ENCODE assay signal across 8 cellular contexts in genomic region chr20:3768342-3769130, GRCh38. TPM values are rescaled to one million over a fixed set of nuclear protein-coding genes. Genes with fewer than 3 reads are reported as not detected.
DNase-seq lines count a peak whose midpoint lies in the region; ATAC-seq and TF ChIP-seq lines count a peak whose summit lies in the region.

No MANE protein-coding gene starts in this region.

- H3K27ac Mint-ChIP-seq in activated CD4-positive, alpha-beta memory T cell treated with anti-CD3 and anti-CD28 coated beads, Interleukin-2, amount 10 ng/mL, durations not matched to agents 7 days and 5 days: peak overlapping the region; percentile 86

- H3K4me1 Mint-ChIP-seq in activated CD4-positive, alpha-beta memory T cell treated with anti-CD3 and anti-CD28 coated beads, Interleukin-2, amount 10 ng/mL, durations not matched to agents 7 days and 5 days: peaks cover 25% of the 10 kb centered on the region

- H3K9me3 Mint-ChIP-seq in activated CD4-positive, alpha-beta memory T cell treated with anti-CD3 and anti-CD28 coated beads, Interleukin-2, amount 10 ng/mL, durations not matched to agents 7 days and 5 days: no peaks in the 10 kb centered on the region

- POLR2A ChIA-PET in activated CD4-positive, alpha-beta memory T cell treated with anti-CD3 and anti-CD28 coated beads, Interleukin-2, amount 10 ng/mL, durations not matched to agents 7 days and 5 days (lab: Charles Lee): interaction anchor here (0.7 to 5.2 kb wide), 17 partner anchors 10 to 1046 kb away, joined by 3 to 64 read pairs (median 4); partner anchors contain the start of genes AP5S1, CDC25B, CENPB and SPEF1

- peak; percentile 56 for TF ChIP-seq CTCF in AG10803 (conservative IDR thresholded peaks at IDR 0.05; ENCODE audit: low read length)

- ATAC-seq in GM19023 (IDR thresholded peaks at IDR 0.05; ENCODE audit: unreplicated experiment): peak; percentile 35
- ATAC-seq in HG03432 (IDR thresholded peaks at IDR 0.05; ENCODE audit: unreplicated experiment): peak; percentile 41

- DNase-seq in AG10803 (ENCODE audit: low read depth): peak; percentile 74
- DNase-seq in NCI-H774 (lab: John Stamatoyannopoulos, UW): peak; percentile 46
- DNase-seq in activated CD4-positive, alpha-beta memory T cell treated with anti-CD3 and anti-CD28 coated beads, Interleukin-2, amount 10 ng/mL, durations not matched to agents 7 days and 5 days: peak; percentile 84
- DNase-seq in effector CD4-positive, alpha-beta T cell: peak; percentile 86
- DNase-seq in medulla oblongata (ENCODE audit: extremely low spot score): peak; percentile 82
- peak; percentile 72 for DNase-seq in stimulated activated CD8-positive, alpha-beta memory T cell treated with anti-CD3 and anti-CD28 coated beads, Interleukin-12 subunit alpha, Interleukin-12 subunit beta, amount 100 ng/mL, for 1 hour (ENCODE audit: low read depth)

- H3K4me3 Mint-ChIP-seq in activated CD4-positive, alpha-beta memory T cell treated with anti-CD3 and anti-CD28 coated beads, Interleukin-2, amount 10 ng/mL, durations not matched to agents 7 days and 5 days: peak overlapping the region; percentile 83

- peak overlapping the region; percentile 87 for H3K4me3 ChIP-seq in AG10803 (ENCODE audit: low read length)

- H3K27me3 Mint-ChIP-seq in activated CD4-positive, alpha-beta memory T cell treated with anti-CD3 and anti-CD28 coated beads, Interleukin-2, amount 10 ng/mL, durations not matched to agents 7 days and 5 days: peaks cover 2% of the 10 kb centered on the region

- H3K36me3 Mint-ChIP-seq in activated CD4-positive, alpha-beta memory T cell treated with anti-CD3 and anti-CD28 coated beads, Interleukin-2, amount 10 ng/mL, durations not matched to agents 7 days and 5 days (ENCODE audit: low read depth): no peaks in the 10 kb centered on the region

- CTCF ChIA-PET in activated CD4-positive, alpha-beta memory T cell treated with anti-CD3 and anti-CD28 coated beads, Interleukin-2, amount 10 ng/mL, durations not matched to agents 7 days and 5 days (lab: Charles Lee): interaction anchor here (0.6 to 4.5 kb wide), 25 partner anchors 8 to 241 kb away, joined by 3 to 43 read pairs (median 6); partner anchors contain the start of genes AP5S1, CENPB and SPEF1

RNA-seq across cellular contexts. Expression of gene ADISSP, which starts 1.0 kb away (rescaled TPM):
- total RNA-seq in activated CD4-positive, alpha-beta memory T cell treated with anti-CD3 and anti-CD28 coated beads, Interleukin-2, amount 10 ng/mL, durations not matched to agents 7 days and 5 days: 10 to 100 TPM; 20.7 to 23.4 TPM

RNA-seq across cellular contexts. Expression of gene SPEF1, which starts 12.7 kb away (rescaled TPM):
- not detected for total RNA-seq in activated CD4-positive, alpha-beta memory T cell treated with anti-CD3 and anti-CD28 coated beads, Interleukin-2, amount 10 ng/mL, durations not matched to agents 7 days and 5 days

RNA-seq across cellular contexts. Expression of gene CENPB, which starts 18.0 kb away (rescaled TPM):
- 10 to 100 TPM; 67.0 to 68.0 TPM for total RNA-seq in activated CD4-positive, alpha-beta memory T cell treated with anti-CD3 and anti-CD28 coated beads, Interleukin-2, amount 10 ng/mL, durations not matched to agents 7 days and 5 days

RNA-seq across cellular contexts. Expression of gene CDC25B, which starts 27.6 kb away (rescaled TPM):
- 100 to 1,000 TPM; 452 to 454 TPM for total RNA-seq in activated CD4-positive, alpha-beta memory T cell treated with anti-CD3 and anti-CD28 coated beads, Interleukin-2, amount 10 ng/mL, durations not matched to agents 7 days and 5 days

RNA-seq across cellular contexts. Expression of gene HSPA12B, which starts 36.1 kb away (rescaled TPM):
- under 1 TPM in 1 of 2 experiments, not detected in 1; 0.08 TPM for total RNA-seq in activated CD4-positive, alpha-beta memory T cell treated with anti-CD3 and anti-CD28 coated beads, Interleukin-2, amount 10 ng/mL, durations not matched to agents 7 days and 5 days

Comparison
In these comparisons a context has a peak if more than half of its experiments do, and no peak if none do; other contexts are left out.
1. Peak in every context shown above with its lines: DNase-seq, ATAC-seq and H3K4me3 ChIP-seq.